1 cellular context compared by ENCODE assay signal in the genomic region with DNA sequence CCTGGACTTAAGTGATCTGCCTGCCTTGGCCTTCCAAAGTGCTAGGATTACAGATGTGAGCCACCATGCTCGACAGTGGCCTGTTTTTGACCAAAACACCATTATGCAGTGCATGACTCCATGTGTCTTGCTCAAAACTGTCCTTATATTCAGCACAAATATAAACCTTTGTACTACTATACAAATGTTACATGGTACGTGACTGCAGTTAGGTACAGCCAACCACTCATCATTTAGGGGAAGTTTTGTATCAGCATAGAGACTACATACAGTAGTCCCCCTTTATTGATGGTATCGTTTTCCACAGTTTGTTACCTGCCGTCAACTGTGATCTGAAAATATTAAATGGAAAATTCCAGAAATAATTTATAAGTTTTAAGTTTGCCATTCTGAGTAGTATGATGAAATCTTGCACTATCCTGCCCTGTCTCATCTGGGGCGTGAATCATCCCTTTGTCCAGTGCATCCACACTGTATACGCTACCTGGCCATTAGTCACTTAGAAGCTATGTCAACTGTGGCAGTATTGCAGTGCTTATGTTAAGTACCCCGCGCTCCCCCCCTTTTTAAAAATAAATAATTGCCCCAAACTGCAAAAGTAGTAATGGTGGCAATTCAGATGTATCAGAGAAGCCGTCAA.
A peak's percentile ranks its signal among the peaks of the same experiment; 100 is the strongest.
TF ChIP-seq lines count a peak whose summit lies in the region.

No MANE protein-coding gene starts in this region.

TF ChIP-seq in HepG2, 621 proteins besides CTCF, POLR2A, EP300 and RAD21:
- TF ChIP-seq SAP130 (CRISPR knock-in tag; IDR thresholded peaks at IDR 0.05; ENCODE audit: low read depth) (no peak), ZNF740 (CRISPR knock-in tag; IDR thresholded peaks at IDR 0.05) (no peak), CEBPG (CRISPR knock-in tag; IDR thresholded peaks at IDR 0.05) (peak; percentile 66), ZBTB33 (CRISPR knock-in tag; IDR thresholded peaks at IDR 0.05) (peak; percentile 68; the same call in 1 of the 2 replicates), ZSCAN9 (CRISPR knock-in tag; IDR thresholded peaks at IDR 0.05; ENCODE audit: borderline replicate concordance) (peak; percentile 90; the same call in 1 of the 2 replicates), GATAD2A (CRISPR knock-in tag; IDR thresholded peaks at IDR 0.05) (peak; percentile 16; the same call in 1 of the 2 replicates), TEAD2 (CRISPR knock-in tag; IDR thresholded peaks at IDR 0.05) (no peak), SOX6 (IDR thresholded peaks at IDR 0.05) (no peak), SOX6 (CRISPR knock-in tag; IDR thresholded peaks at IDR 0.05) (0 out of 2 replicates have a peak, but pooled peaks have one; percentile 12), ZNF556 (CRISPR knock-in tag; IDR thresholded peaks at IDR 0.05; ENCODE audit: borderline replicate concordance) (no peak), ZNF12 (CRISPR knock-in tag; IDR thresholded peaks at IDR 0.05) (no peak), CEBPB (IDR thresholded peaks at IDR 0.05; ENCODE audit: borderline replicate concordance, low read depth, low read length) (0 out of 2 replicates have a peak, but pooled peaks have one; percentile 51), NFKBIZ (CRISPR knock-in tag; IDR thresholded peaks at IDR 0.05) (no peak), FOSL2 (CRISPR knock-in tag; IDR thresholded peaks at IDR 0.05) (peak; percentile 94), EHMT2 (IDR thresholded peaks at IDR 0.05; ENCODE audit: borderline replicate concordance, low read depth, low read length) (no peak), TRIM22 (IDR thresholded peaks at IDR 0.05) (no peak), ZSCAN21 (CRISPR knock-in tag; IDR thresholded peaks at IDR 0.05; ENCODE audit: borderline replicate concordance) (peak; percentile 99), MAFF (IDR thresholded peaks at IDR 0.05; ENCODE audit: low read depth, low read length) (no peak)
- TF ChIP-seq, protein P1, sequence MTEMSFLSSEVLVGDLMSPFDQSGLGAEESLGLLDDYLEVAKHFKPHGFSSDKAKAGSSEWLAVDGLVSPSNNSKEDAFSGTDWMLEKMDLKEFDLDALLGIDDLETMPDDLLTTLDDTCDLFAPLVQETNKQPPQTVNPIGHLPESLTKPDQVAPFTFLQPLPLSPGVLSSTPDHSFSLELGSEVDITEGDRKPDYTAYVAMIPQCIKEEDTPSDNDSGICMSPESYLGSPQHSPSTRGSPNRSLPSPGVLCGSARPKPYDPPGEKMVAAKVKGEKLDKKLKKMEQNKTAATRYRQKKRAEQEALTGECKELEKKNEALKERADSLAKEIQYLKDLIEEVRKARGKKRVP (CRISPR knock-in tag; IDR thresholded peaks at IDR 0.05) = peak in 1 of 2 experiments; percentile 98; a peak in 2 of 4 replicates
